ENCODE assay signal across 14 cellular contexts in the genomic region with DNA sequence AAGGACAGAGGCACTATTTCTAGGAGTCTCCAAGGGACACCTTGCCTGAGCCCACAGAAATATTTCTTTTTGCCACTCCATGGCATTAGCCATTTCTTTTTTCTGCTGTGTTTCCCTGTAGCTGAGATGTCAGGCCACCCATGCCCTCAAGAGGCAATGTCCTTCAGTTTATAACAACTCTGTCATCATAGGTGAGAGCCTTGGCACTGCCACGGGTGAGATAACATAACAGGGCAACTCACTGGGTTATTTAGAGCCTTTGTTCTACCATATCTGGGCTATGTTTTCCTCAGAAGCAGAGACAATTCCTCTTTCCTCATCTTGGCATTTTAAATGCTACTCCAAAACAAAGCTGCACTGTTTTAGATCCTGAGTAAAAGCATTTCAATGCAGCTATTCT.
DNase-seq lines count a peak whose midpoint lies in the region; ATAC-seq and TF ChIP-seq lines count a peak whose summit lies in the region.
"Had no signal": no experiment of that assay in that cellular context is flagged by ENCODE, and none has a peak within 500 bp of the region (broad histone marks: within the 10 kb centered on the region; RNA-seq: fewer than 3 reads in every experiment).

No MANE protein-coding gene starts in this region.

- H3K27ac Mint-ChIP-seq in endodermal cell, result peak overlapping the region; percentile 14
- H3K27ac Mint-ChIP-seq: CD14-positive monocyte had no signal

- H3K9me3 Mint-ChIP-seq in endodermal cell, result peaks cover 6% of the 10 kb centered on the region

- no peak overlapping the region for H3K9ac ChIP-seq in endodermal cell (ENCODE audit: extremely low read depth, low read length, poor library complexity, severe bottlenecking)
- no peak overlapping the region for H3K9ac ChIP-seq in colonic mucosa (ENCODE audit: low read depth in 2 of 2, low read length in 2 of 2)

- peaks cover 41% of the 10 kb centered on the region for H3K4me1 Mint-ChIP-seq in endodermal cell

- no peaks in the 10 kb centered on the region for H3K27me3 Mint-ChIP-seq in endodermal cell (ENCODE audit: insufficient read depth)

- WGBS in endodermal cell (ENCODE audit: insufficient coverage in 1 of 2, insufficient read length in 1 of 2), 2 experiments, result 83% methylated on average over 1 of the region's 1 CpG; no CpG with 5 or more reads in 1 of the 2 experiments
- WGBS in lung, 2 donors, result 26 to 65% methylated on average over 1 of the region's 1 CpG

- peaks cover 4% of the 10 kb centered on the region for H3K9me3 ChIP-seq in endodermal cell (ENCODE audit: control insufficient read depth, low read length)
- peaks cover 0 to 3% of the 10 kb centered on the region in 2 donors for H3K9me3 ChIP-seq in lung (ENCODE audit: control insufficient read depth in 2 of 2, insufficient read depth in 1 of 2, low read length in 1 of 2)
- no peaks in the 10 kb centered on the region for H3K9me3 ChIP-seq in upper lobe of right lung
- no peaks in the 10 kb centered on the region for H3K9me3 ChIP-seq in colonic mucosa
- H3K9me3 ChIP-seq: MG63 had no signal

- ATAC-seq in Right ventricle myocardium superior (ENCODE audit: poor library complexity) (peak; percentile 65), lung (ENCODE audit: insufficient read depth, low FRiP score) (peak; percentile 42), upper lobe of right lung (peak; percentile 55)
- ATAC-seq: A549 had no signal

- peak; percentile 27 for DNase-seq in Right ventricle myocardium superior
- no peak for DNase-seq in cardiac septum (ENCODE audit: low spot score)
- no peak for DNase-seq in endodermal cell
- peak; percentile 40 for DNase-seq in lung (ENCODE audit: low spot score)
- DNase-seq in upper lobe of right lung, result no peak
- no peak for DNase-seq in colonic mucosa
- no peak for DNase-seq in middle frontal gyrus (ENCODE audit: extremely low spot score, low spot score)
- no peak for DNase-seq in SKM-1 (lab: John Stamatoyannopoulos, UW; ENCODE audit: unreplicated experiment)
- DNase-seq: MG63, NCI-H1105, NCI-H1694 treated with DMSO at 0.1 percent for 48 hours, NCI-H2171 treated with DMSO at 0.1 percent for 48 hours had no signal

- H3K27me3 ChIP-seq in endodermal cell (ENCODE audit: control insufficient read depth, insufficient read depth, low read length, poor library complexity, severe bottlenecking) (no peaks in the 10 kb centered on the region), lung (ENCODE audit: control insufficient read depth, insufficient read depth) (no peaks in the 10 kb centered on the region), upper lobe of right lung (no peaks in the 10 kb centered on the region), colonic mucosa (no peaks in the 10 kb centered on the region)
- H3K27me3 ChIP-seq: MG63 had no signal

- H3K27ac ChIP-seq in endodermal cell (ENCODE audit: low read depth, low read length), result no peak overlapping the region
- no peak overlapping the region for H3K27ac ChIP-seq in lung (ENCODE audit: low read depth in 1 of 2, low read length in 1 of 2)
- no peak overlapping the region for H3K27ac ChIP-seq in upper lobe of right lung
- no peak overlapping the region for H3K27ac ChIP-seq in colonic mucosa
- H3K27ac ChIP-seq: A549 had no signal

- TF ChIP-seq CTCF in endodermal cell (conservative IDR thresholded peaks at IDR 0.05) (peak; percentile 15), lung (IDR thresholded peaks at IDR 0.05; ENCODE audit: control extremely low read depth, extremely low read depth) (no peak), upper lobe of right lung (IDR thresholded peaks at IDR 0.05) (no peak), colonic mucosa (IDR thresholded peaks at IDR 0.05) (no peak)

- H3K4me3 ChIP-seq in endodermal cell (ENCODE audit: low read length) (no peak overlapping the region), lung (no peak overlapping the region), upper lobe of right lung (no peak overlapping the region), colonic mucosa (no peak overlapping the region)
- H3K4me3 ChIP-seq: A549, MG63 had no signal

- H3K4me1 ChIP-seq in endodermal cell (ENCODE audit: control insufficient read depth, insufficient read depth, low read length) (peaks cover 3% of the 10 kb centered on the region), lung (ENCODE audit: control insufficient read depth in 2 of 2, insufficient read depth in 2 of 2, low read length in 2 of 2) (no peaks in the 10 kb centered on the region), upper lobe of right lung (no peaks in the 10 kb centered on the region), colonic mucosa (no peaks in the 10 kb centered on the region)

- H3K4me3 Mint-ChIP-seq in endodermal cell, result no peak overlapping the region
- H3K4me3 Mint-ChIP-seq: CD14-positive monocyte had no signal

- no peaks in the 10 kb centered on the region for H3K36me3 ChIP-seq in endodermal cell (ENCODE audit: control insufficient read depth, insufficient read depth, low read length)
- no peaks in the 10 kb centered on the region for H3K36me3 ChIP-seq in lung (ENCODE audit: control insufficient read depth in 2 of 2, insufficient read depth in 2 of 2, low read length in 2 of 2)
- H3K36me3 ChIP-seq in upper lobe of right lung, result no peaks in the 10 kb centered on the region
- H3K36me3 ChIP-seq in colonic mucosa, result no peaks in the 10 kb centered on the region
- H3K36me3 ChIP-seq: MG63 had no signal

- intact Hi-C loops in Right ventricle myocardium superior (cut with DNase I), result loop anchor here (5.0 kb wide), 1 partner anchor 1759 kb away; no protein-coding TSS in a partner anchor
- intact Hi-C loops in cardiac septum (cut with DNase I), result loop anchor here (5.0 kb wide), 2 partner anchors 209 to 1759 kb away; no protein-coding TSS in a partner anchor
- intact Hi-C loops in upper lobe of right lung (cut with DNase I), result no loop called here
- intact Hi-C loops in colonic mucosa (cut with DNase I), result loop anchor here (5.0 to 10.0 kb wide), 2 partner anchors 209 to 1761 kb away; no protein-coding TSS in a partner anchor

- no peaks in the 10 kb centered on the region for H3K36me3 Mint-ChIP-seq in endodermal cell (ENCODE audit: low read depth)
- H3K36me3 Mint-ChIP-seq: CD14-positive monocyte had no signal

Comparison
In these comparisons a context has a peak if more than half of its experiments do, and no peak if none do; other contexts are left out.
1. DNase-seq: peak in Right ventricle myocardium superior (single experiment) and lung (single experiment); none in cardiac septum (single experiment), endodermal cell (single experiment), upper lobe of right lung (single experiment), colonic mucosa (single experiment), middle frontal gyrus (single experiment) and SKM-1 (single experiment).
2. Peak in every context shown above with its lines, with median percentiles within 50 percentile points of each other: ATAC-seq.